ENCODE assay signal across 8 cellular contexts in the genomic region with DNA sequence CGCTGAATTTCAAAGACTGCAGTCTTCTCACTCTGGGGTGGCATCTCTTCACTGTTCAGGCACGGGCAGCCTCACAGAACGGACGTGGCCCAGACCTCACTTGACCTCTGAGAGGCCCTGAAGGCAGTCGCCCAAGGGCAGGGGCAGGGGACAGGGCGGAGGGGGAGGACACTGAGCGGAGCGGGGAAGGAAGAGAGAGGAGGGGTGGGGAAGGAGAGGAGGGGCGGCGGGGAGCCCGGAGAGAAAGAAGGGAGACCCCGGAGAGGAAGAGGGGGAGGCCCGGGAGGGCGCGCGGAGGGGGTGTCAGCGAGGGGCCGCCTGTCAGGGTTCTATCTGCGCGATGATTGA. TPM values are rescaled to one million over a fixed set of nuclear protein-coding genes. Genes with fewer than 3 reads are reported as not detected.
DNase-seq lines count a peak whose midpoint lies in the region; ATAC-seq, FAIRE-seq and TF ChIP-seq lines count a peak whose summit lies in the region.

No MANE protein-coding gene starts in this region.

- H3K4me1 ChIP-seq in body of pancreas (peaks cover 47% of the 10 kb centered on the region), HepG2 (ENCODE audit: insufficient read depth, low read length) (peaks cover 27% of the 10 kb centered on the region), upper lobe of right lung (peaks cover 29% of the 10 kb centered on the region)

- POLR2A ChIA-PET in HepG2 (lab: Yijun Ruan, JAX) = interaction anchor here (1.5 kb wide), 1 partner anchor 33 kb away, joined by 4 read pairs; no protein-coding TSS in a partner anchor

- H3K36me3 ChIP-seq in body of pancreas (replicated peaks in 1 of 2; ENCODE audit: insufficient read depth in 1 of 2, low read depth in 2 of 2) (no peaks in the 10 kb centered on the region), HepG2 (replicated peaks in 1 of 2; ENCODE audit: control insufficient read depth in 1 of 2, insufficient read depth in 2 of 2, low read length in 2 of 2) (no peaks in the 10 kb centered on the region), upper lobe of right lung (no peaks in the 10 kb centered on the region)

- H4K20me1 ChIP-seq in HepG2 (ENCODE audit: insufficient read depth, low read length) = no peaks in the 10 kb centered on the region

- 0 to 1% methylated on average over 16 to 18 of the region's 20 CpGs for whole genome bisulfite sequencing in body of pancreas, 2 donors
- WGBS in HepG2 (ENCODE audit: low lambda C conversion rate) = 1% methylated on average over 18 of the region's 20 CpGs

- no peak overlapping the region for H3K9ac ChIP-seq in HepG2 (ENCODE audit: insufficient read depth, low read depth, low read length)

- CTCF ChIA-PET in HepG2 (lab: Yijun Ruan, JAX; ENCODE audit: low intra/inter-chr PET ratio, low total read pairs) = no interaction called here

- H2AFZ ChIP-seq in HepG2 (ENCODE audit: low read length) = no peak overlapping the region

- H3K9me3 Mint-ChIP-seq in stimulated activated naive CD8-positive, alpha-beta T cell treated with anti-CD3 and anti-CD28 coated beads, Interleukin-15, Interleukin-2, amounts not matched to agents 100 ng/mL and 50 ng/mL, for 24 hours = peaks cover 9% of the 10 kb centered on the region

- TF ChIP-seq EP300 in HepG2 (IDR thresholded peaks at IDR 0.05; ENCODE audit: low read depth in 2 of 2, low read length in 2 of 2) (no peak), HepG2 (CRISPR knock-in tag; IDR thresholded peaks at IDR 0.05; ENCODE audit: borderline replicate concordance) (no peak)

- no peak overlapping the region for H3K27ac Mint-ChIP-seq in stimulated activated naive CD8-positive, alpha-beta T cell treated with anti-CD3 and anti-CD28 coated beads, Interleukin-15, Interleukin-2, amounts not matched to agents 100 ng/mL and 50 ng/mL, for 24 hours

- no peaks in the 10 kb centered on the region for H3K4me1 Mint-ChIP-seq in stimulated activated naive CD8-positive, alpha-beta T cell treated with anti-CD3 and anti-CD28 coated beads, Interleukin-15, Interleukin-2, amounts not matched to agents 100 ng/mL and 50 ng/mL, for 24 hours (ENCODE audit: low read depth)

- TF ChIP-seq RAD21 in HepG2 (CRISPR knock-in tag; IDR thresholded peaks at IDR 0.05) = no peak

- no peaks in the 10 kb centered on the region for H3K79me2 ChIP-seq in HepG2 (ENCODE audit: insufficient read depth, low read length)

- no peak for DNase-seq in stimulated activated naive CD8-positive, alpha-beta T cell treated with anti-CD3 and anti-CD28 coated beads, Interleukin-15, Interleukin-2, amounts not matched to agents 100 U/mL and 50 U/mL, for 24 hours
- DNase-seq in body of pancreas (peak; percentile 78 to 84 (median 80)), HepG2 (ENCODE audit: low spot score) (no peak), upper lobe of right lung (peak; percentile 76), NCI-H1694 treated with DMSO at 0.1 percent for 48 hours (lab: John Stamatoyannopoulos, UW) (no peak), midbrain (lab: John Stamatoyannopoulos, UW) (no peak)
- DNase-seq in effector CD8-positive, alpha-beta T cell (lab: John Stamatoyannopoulos, UW) = no peak

- TF ChIP-seq POLR2A in body of pancreas (IDR thresholded peaks at IDR 0.05) (no peak), HepG2 (IDR thresholded peaks at IDR 0.05; ENCODE audit: insufficient read depth in 1 of 2, low read depth in 2 of 2, low read length in 2 of 2) (no peak)

- in situ Hi-C loops in HepG2 (cut with HindIII; ENCODE audit: extremely low pct_ligation_motif_present, low pct_unique_long_range_greater_than_20kb) = loop anchor here (25.0 kb wide), 1 partner anchor 1018 kb away; no protein-coding TSS in a partner anchor

- no peak for ATAC-seq in stimulated activated naive CD8-positive, alpha-beta T cell treated with anti-CD3 and anti-CD28 coated beads, Interleukin-15, Interleukin-2, amounts not matched to agents 100 U/mL and 50 U/mL, for 24 hours
- ATAC-seq in body of pancreas (peak; percentile 69), HepG2 (peak; percentile 68), upper lobe of right lung (peak; percentile 70)

- TF ChIP-seq CTCF in body of pancreas (IDR thresholded peaks at IDR 0.05) (no peak), HepG2 (CRISPR knock-in tag; IDR thresholded peaks at IDR 0.05) (no peak), upper lobe of right lung (IDR thresholded peaks at IDR 0.05) (no peak)

- H3K27me3 Mint-ChIP-seq in stimulated activated naive CD8-positive, alpha-beta T cell treated with anti-CD3 and anti-CD28 coated beads, Interleukin-15, Interleukin-2, amounts not matched to agents 100 ng/mL and 50 ng/mL, for 24 hours = peaks cover 11% of the 10 kb centered on the region

- H3K27me3 ChIP-seq in body of pancreas (no peaks in the 10 kb centered on the region), HepG2 (ENCODE audit: control insufficient read depth in 1 of 2, insufficient read depth in 2 of 2, low read length in 2 of 2) (peaks cover 2 to 38% of the 10 kb centered on the region in 2 experiments; a peak in 4 of 5 replicates), upper lobe of right lung (no peaks in the 10 kb centered on the region)

- peak overlapping the region; percentile 63 for H3K4me3 Mint-ChIP-seq in stimulated activated naive CD8-positive, alpha-beta T cell treated with anti-CD3 and anti-CD28 coated beads, Interleukin-15, Interleukin-2, amounts not matched to agents 100 ng/mL and 50 ng/mL, for 24 hours

- no TSS peak for BruUV-seq in HepG2 (replicated peaks; lab: Mats Ljungman, UMichigan)

- H3K4me2 ChIP-seq in HepG2 (ENCODE audit: low read depth, low read length) = peak overlapping the region; percentile 82

- intact Hi-C loops in body of pancreas (cut with DNase I) = no loop called here
- intact Hi-C loops in HepG2 (cut with micrococcal nuclease; ENCODE audit: unreplicated experiment) = no loop called here
- intact Hi-C loops in upper lobe of right lung (cut with DNase I) = loop anchor here (10.0 kb wide), 1 partner anchor 100 kb away; no protein-coding TSS in a partner anchor

- H3K4me3 ChIP-seq in body of pancreas (no peak overlapping the region), HepG2 (replicated peaks in 1 of 3; ENCODE audit: insufficient read depth in 1 of 3, low read depth in 2 of 3, low read length in 3 of 3) (peak overlapping the region; percentile 53 to 78 (median 55)), upper lobe of right lung (peak overlapping the region; percentile 62)

- FAIRE-seq in HepG2 (lab: Jason Lieb, UNC) = no peak

- H3K27ac ChIP-seq in body of pancreas (peak overlapping the region; percentile 99 to 100 (median 99)), HepG2 (ENCODE audit: extremely low read length, insufficient read depth, low read length) (no peak overlapping the region), upper lobe of right lung (peak overlapping the region; percentile 94)

- H3K9me3 ChIP-seq in body of pancreas (no peaks in the 10 kb centered on the region), HepG2 (ENCODE audit: low read length) (no peaks in the 10 kb centered on the region), upper lobe of right lung (peaks cover 4% of the 10 kb centered on the region)

- H3K36me3 Mint-ChIP-seq in stimulated activated naive CD8-positive, alpha-beta T cell treated with anti-CD3 and anti-CD28 coated beads, Interleukin-15, Interleukin-2, amounts not matched to agents 100 ng/mL and 50 ng/mL, for 24 hours (ENCODE audit: low read depth) = no peaks in the 10 kb centered on the region

TF ChIP-seq in HepG2, 621 proteins besides CTCF, POLR2A, EP300 and RAD21 (continues in another document):
- TF ChIP-seq RXRA (CRISPR knock-in tag; IDR thresholded peaks at IDR 0.05) = peak; percentile 61; the same call in 1 of the 2 replicates
- TF ChIP-seq NR2F1 (CRISPR knock-in tag; IDR thresholded peaks at IDR 0.05) = peak; percentile 21 to 49; a peak in 1 of 4 replicates
- 0 out of 2 replicates have a peak, but pooled peaks have one; percentile 26 for TF ChIP-seq RXRB (CRISPR knock-in tag; IDR thresholded peaks at IDR 0.05; ENCODE audit: borderline replicate concordance)
- peak; percentile 41 for TF ChIP-seq RARA (CRISPR knock-in tag; IDR thresholded peaks at IDR 0.05)
- TF ChIP-seq, protein P1, sequence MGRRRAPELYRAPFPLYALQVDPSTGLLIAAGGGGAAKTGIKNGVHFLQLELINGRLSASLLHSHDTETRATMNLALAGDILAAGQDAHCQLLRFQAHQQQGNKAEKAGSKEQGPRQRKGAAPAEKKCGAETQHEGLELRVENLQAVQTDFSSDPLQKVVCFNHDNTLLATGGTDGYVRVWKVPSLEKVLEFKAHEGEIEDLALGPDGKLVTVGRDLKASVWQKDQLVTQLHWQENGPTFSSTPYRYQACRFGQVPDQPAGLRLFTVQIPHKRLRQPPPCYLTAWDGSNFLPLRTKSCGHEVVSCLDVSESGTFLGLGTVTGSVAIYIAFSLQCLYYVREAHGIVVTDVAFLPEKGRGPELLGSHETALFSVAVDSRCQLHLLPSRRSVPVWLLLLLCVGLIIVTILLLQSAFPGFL (CRISPR knock-in tag; IDR thresholded peaks at IDR 0.05) = no peak

RNA-seq across cellular contexts. Expression of a gene that starts 58.7 kb away (rescaled TPM):
- 100 to 1,000 TPM; 156 to 301 TPM for total RNA-seq in body of pancreas
- total RNA-seq in HepG2 (2016; rRNA removed; fragmentation: Illumina TruSeq; extraction: Trizol) = 9.8 and 18.4 TPM in 2 replicates
- 12.2 and 16.1 TPM in 2 replicates for total RNA-seq in HepG2 (2016; cell fraction: cytosol; rRNA removed; fragmentation: Illumina TruSeq; extraction: Trizol; ENCODE audit: low read depth)
- total RNA-seq in HepG2 (2016; cell fraction: insoluble cytoplasmic fraction; rRNA removed; fragmentation: Illumina TruSeq; extraction: Trizol) = 10.6 and 19.5 TPM in 2 replicates
- 12.0 and 14.7 TPM in 2 replicates for total RNA-seq in HepG2 (2016; cell fraction: membrane; rRNA removed; fragmentation: Illumina TruSeq; extraction: Trizol)
- total RNA-seq in HepG2 (2016; cell fraction: nucleus; rRNA removed; fragmentation: Illumina TruSeq; extraction: Trizol) = 14.6 and 16.0 TPM in 2 replicates
- 11.8 and 12.6 TPM in 2 replicates for polyA plus RNA-seq in HepG2 (2011; rRNA removed)
- 6.8 and 16.3 TPM in 2 replicates for polyA plus RNA-seq in HepG2 (2011; cell fraction: cytosol; rRNA removed)
- polyA plus RNA-seq in HepG2 (2011; cell fraction: nucleus; rRNA removed) = 56.9 and 70.5 TPM in 2 replicates
- polyA plus RNA-seq in HepG2 (2012) = 8.1 and 13.6 TPM in 2 replicates
- 10.0 and 12.3 TPM in 2 replicates for polyA plus RNA-seq in HepG2 (2016; cell fraction: cytosol; fragmentation: Illumina TruSeq; extraction: Trizol; ENCODE audit: low read depth)
- polyA plus RNA-seq in HepG2 (2016; cell fraction: insoluble cytoplasmic fraction; fragmentation: Illumina TruSeq; extraction: Trizol; ENCODE audit: low read depth) = 8.1 and 10.1 TPM in 2 replicates
- polyA plus RNA-seq in HepG2 (2016; cell fraction: membrane; fragmentation: Illumina TruSeq; extraction: Trizol; ENCODE audit: low read depth) = 9.1 and 10.0 TPM in 2 replicates
- 30.4 and 30.9 TPM in 2 replicates for polyA plus RNA-seq in HepG2 (2016; cell fraction: nucleus; fragmentation: Illumina TruSeq; extraction: Trizol; ENCODE audit: insufficient read depth, low read depth)
- polyA minus RNA-seq in HepG2 (2011; rRNA and poly(A)+ RNA removed; ENCODE audit: low replicate concordance) = 5.5 and 7.7 TPM in 2 replicates
- polyA minus RNA-seq in HepG2 (2011; cell fraction: cytosol; rRNA and poly(A)+ RNA removed) = 3.2 and 9.5 TPM in 2 replicates
- polyA minus RNA-seq in HepG2 (2011; cell fraction: nucleus; rRNA and poly(A)+ RNA removed) = 3.4 and 4.1 TPM in 2 replicates
- 21.8 TPM for total RNA-seq in upper lobe of right lung

Comparison
In these comparisons a context has a peak if more than half of its experiments do, and no peak if none do; other contexts are left out.
1. DNase-seq: peak in body of pancreas (4 of 4) and upper lobe of right lung (single experiment); none in stimulated activated naive CD8-positive, alpha-beta T cell treated with anti-CD3 and anti-CD28 coated beads, Interleukin-15, Interleukin-2, amounts not matched to agents 100 U/mL and 50 U/mL, for 24 hours (single experiment), HepG2 (single experiment), effector CD8-positive, alpha-beta T cell (single experiment), NCI-H1694 treated with DMSO at 0.1 percent for 48 hours (single experiment) and midbrain (single experiment).
2. H3K4me3 ChIP-seq: peak in HepG2 (3 of 3) and upper lobe of right lung (single experiment); none in body of pancreas (0 of 2).